In genomic region chr4:145888393-145888792, GRCh38 we compare ENCODE assay signal across 15 cellular contexts. TPM values are rescaled to one million over a fixed set of nuclear protein-coding genes. Genes with fewer than 3 reads are reported as not detected.
DNase-seq lines count a peak whose midpoint lies in the region; ATAC-seq and TF ChIP-seq lines count a peak whose summit lies in the region.
"Had no signal": no experiment of that assay in that cellular context is flagged by ENCODE, and none has a peak within 500 bp of the region (broad histone marks: within the 10 kb centered on the region; RNA-seq: fewer than 3 reads in every experiment).

No MANE protein-coding gene starts in this region.

- H3K36me3 Mint-ChIP-seq in nephron (ENCODE audit: low read depth) = peaks cover 73% of the 10 kb centered on the region
- H3K36me3 Mint-ChIP-seq in activated naive CD4-positive, alpha-beta T cell treated with anti-CD3 and anti-CD28 coated beads for 36 hours (ENCODE audit: low read depth) = peaks cover 45% of the 10 kb centered on the region

- CTCF ChIA-PET in activated naive CD4-positive, alpha-beta T cell treated with anti-CD3 and anti-CD28 coated beads for 36 hours (lab: Charles Lee) = interaction anchor here (0.8 to 1.2 kb wide), 4 partner anchors 8 to 219 kb away, joined by 3 to 5 read pairs (median 3); no protein-coding TSS in a partner anchor

- DNase-seq in AG09319 (ENCODE audit: extremely low read depth, low read depth) (no peak), colonic mucosa (no peak), nucleus accumbens (lab: John Stamatoyannopoulos, UW) (no peak), DMS79 (lab: John Stamatoyannopoulos, UW) (no peak)
- DNase-seq in activated naive CD4-positive, alpha-beta T cell treated with anti-CD3 and anti-CD28 coated beads for 36 hours = no peak
- DNase-seq: activated gamma-delta T cell, heart right ventricle, NCI-H446, small intestine, substantia nigra had no signal

- peak overlapping the region; percentile 92 for H3K27ac ChIP-seq in HUES48 (ENCODE audit: low read depth, low read length)
- H3K27ac ChIP-seq in colonic mucosa = no peak overlapping the region
- H3K27ac ChIP-seq: SK-N-MC had no signal

- H3K9me3 ChIP-seq in HUES48 (ENCODE audit: control insufficient read depth, insufficient read depth, low read length) = no peaks in the 10 kb centered on the region
- H3K9me3 ChIP-seq in colonic mucosa = no peaks in the 10 kb centered on the region
- H3K9me3 ChIP-seq: heart right ventricle had no signal

- H3K9me3 Mint-ChIP-seq in nephron = no peaks in the 10 kb centered on the region
- no peaks in the 10 kb centered on the region for H3K9me3 Mint-ChIP-seq in activated naive CD4-positive, alpha-beta T cell treated with anti-CD3 and anti-CD28 coated beads for 36 hours
- H3K9me3 Mint-ChIP-seq: brain had no signal

- intact Hi-C loops in colonic mucosa (cut with DNase I) = no loop called here
- intact Hi-C loops in activated naive CD4-positive, alpha-beta T cell treated with anti-CD3 and anti-CD28 coated beads for 36 hours (cut with micrococcal nuclease) = no loop called here

- no peaks in the 10 kb centered on the region for H3K27me3 Mint-ChIP-seq in nephron (ENCODE audit: low read depth)
- H3K27me3 Mint-ChIP-seq in activated naive CD4-positive, alpha-beta T cell treated with anti-CD3 and anti-CD28 coated beads for 36 hours (ENCODE audit: low read depth) = no peaks in the 10 kb centered on the region
- H3K27me3 Mint-ChIP-seq: brain had no signal

- TF ChIP-seq CTCF in AG09319 (IDR thresholded peaks at IDR 0.05; ENCODE audit: low read depth, low read length) = peak; percentile 10
- TF ChIP-seq CTCF in colonic mucosa (IDR thresholded peaks at IDR 0.05) = peak; percentile 9
- TF ChIP-seq CTCF in nephron (IDR thresholded peaks at IDR 0.05; ENCODE audit: unreplicated experiment in 3 of 3) = peak in 2 of 3 experiments; percentile 7 to 10

- H3K4me1 ChIP-seq in HUES48 (ENCODE audit: control insufficient read depth, insufficient read depth, low read length) (peaks cover 63% of the 10 kb centered on the region), colonic mucosa (no peaks in the 10 kb centered on the region)

- H3K27me3 ChIP-seq in HUES48 (ENCODE audit: control insufficient read depth, insufficient read depth, low read length) = no peaks in the 10 kb centered on the region
- H3K27me3 ChIP-seq in colonic mucosa = no peaks in the 10 kb centered on the region
- H3K27me3 ChIP-seq: heart right ventricle had no signal

- peak overlapping the region; percentile 50 to 90 (median 69) for H3K27ac Mint-ChIP-seq in nephron
- H3K27ac Mint-ChIP-seq in activated naive CD4-positive, alpha-beta T cell treated with anti-CD3 and anti-CD28 coated beads for 36 hours = no peak overlapping the region

- no peak for ATAC-seq in GM21723 (IDR thresholded peaks at IDR 0.05; ENCODE audit: unreplicated experiment)

- peaks cover 66% of the 10 kb centered on the region for H3K4me1 Mint-ChIP-seq in nephron
- peaks cover 5% of the 10 kb centered on the region for H3K4me1 Mint-ChIP-seq in activated naive CD4-positive, alpha-beta T cell treated with anti-CD3 and anti-CD28 coated beads for 36 hours (ENCODE audit: low read depth)

- H3K4me3 ChIP-seq in HUES48 (ENCODE audit: low read depth, low read length) (no peak overlapping the region), colonic mucosa (no peak overlapping the region)
- H3K4me3 ChIP-seq: SK-N-MC had no signal

- no peak overlapping the region for H3K4me3 Mint-ChIP-seq in nephron
- no peak overlapping the region for H3K4me3 Mint-ChIP-seq in activated naive CD4-positive, alpha-beta T cell treated with anti-CD3 and anti-CD28 coated beads for 36 hours
- H3K4me3 Mint-ChIP-seq: brain had no signal

- H3K36me3 ChIP-seq in HUES48 (ENCODE audit: control insufficient read depth, insufficient read depth, low read length) (peaks cover 39% of the 10 kb centered on the region), colonic mucosa (no peaks in the 10 kb centered on the region)

- H3K9ac ChIP-seq in HUES48 (ENCODE audit: low read depth, low read length) = no peak overlapping the region
- H3K9ac ChIP-seq in colonic mucosa (ENCODE audit: low read depth in 2 of 2, low read length in 2 of 2) = no peak overlapping the region

RNA-seq across cellular contexts. Expression of gene ZNF827, which starts 50.2 kb away (rescaled TPM):
- total RNA-seq in colonic mucosa = 10 to 100 TPM; 17.9 to 19.7 TPM
- 10 to 100 TPM; 15.6 to 17.5 TPM for total RNA-seq in activated naive CD4-positive, alpha-beta T cell treated with anti-CD3 and anti-CD28 coated beads for 36 hours
